14 cellular contexts compared by ENCODE assay signal in the genomic region with DNA sequence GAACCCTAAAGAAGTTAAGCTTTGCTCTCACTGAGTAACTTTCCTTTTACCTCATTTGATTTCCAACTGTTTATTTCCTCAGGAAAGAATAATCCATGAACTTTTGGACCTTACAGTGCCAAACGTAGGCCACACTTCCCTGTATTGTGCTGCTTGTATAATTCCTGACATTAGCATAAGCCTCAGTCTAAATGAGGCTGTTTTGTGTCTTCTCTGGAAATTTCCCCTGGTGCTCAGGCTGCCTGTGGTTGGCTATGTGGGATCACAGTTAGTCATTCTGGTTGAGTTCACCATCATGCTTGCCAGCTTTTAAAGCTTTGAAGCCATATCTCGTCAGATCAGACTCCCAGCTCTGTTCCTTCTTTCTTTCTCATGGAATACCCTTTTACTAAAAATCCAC.
DNase-seq lines count a peak whose midpoint lies in the region; ATAC-seq and TF ChIP-seq lines count a peak whose summit lies in the region.
"Had no signal": no experiment of that assay in that cellular context is flagged by ENCODE, and none has a peak within 500 bp of the region (broad histone marks: within the 10 kb centered on the region; RNA-seq: fewer than 3 reads in every experiment).

No MANE protein-coding gene starts in this region.

- CTCF ChIA-PET in activated CD4-positive, alpha-beta memory T cell treated with anti-CD3 and anti-CD28 coated beads for 36 hours (lab: Charles Lee), result interaction anchor here (5.2 kb wide), 1 partner anchor 24 kb away, joined by 24 read pairs; no protein-coding TSS in a partner anchor
- CTCF ChIA-PET in activated CD4-positive, alpha-beta memory T cell treated with anti-CD3 and anti-CD28 coated beads, Interleukin-2, amount 10 ng/mL, durations not matched to agents 7 days and 5 days (lab: Charles Lee), result no interaction called here

- intact Hi-C loops in activated CD4-positive, alpha-beta memory T cell treated with anti-CD3 and anti-CD28 coated beads for 36 hours (cut with micrococcal nuclease), result loop anchor here (2.0 to 10.0 kb wide), 3 partner anchors 16 to 522 kb away; no protein-coding TSS in a partner anchor

- DNase-seq in activated CD4-positive, alpha-beta memory T cell treated with anti-CD3 and anti-CD28 coated beads for 36 hours, result peak; percentile 70
- no peak for DNase-seq in activated CD4-positive, alpha-beta memory T cell treated with anti-CD3 and anti-CD28 coated beads, Interleukin-2, amount 10 ng/mL, durations not matched to agents 7 days and 5 days
- DNase-seq in choroid plexus epithelial cell (ENCODE audit: low read depth) (peak; percentile 13), pulmonary artery endothelial cell (ENCODE audit: low read depth, low spot score) (peak; percentile 47), DMS 273 (lab: John Stamatoyannopoulos, UW; ENCODE audit: unreplicated experiment) (no peak)
- DNase-seq: ACHN, activated gamma-delta T cell, NCI-H187 treated with DMSO at 0.1 percent for 48 hours, T-helper 9 cell had no signal

- H3K9me3 Mint-ChIP-seq in activated CD4-positive, alpha-beta memory T cell treated with anti-CD3 and anti-CD28 coated beads for 36 hours, result no peaks in the 10 kb centered on the region
- H3K9me3 Mint-ChIP-seq in activated CD4-positive, alpha-beta memory T cell treated with anti-CD3 and anti-CD28 coated beads, Interleukin-2, amount 10 ng/mL, durations not matched to agents 7 days and 5 days, result no peaks in the 10 kb centered on the region
- H3K9me3 Mint-ChIP-seq: neural progenitor cell had no signal

- H3K4me1 Mint-ChIP-seq in activated CD4-positive, alpha-beta memory T cell treated with anti-CD3 and anti-CD28 coated beads for 36 hours (ENCODE audit: low read depth), result peaks cover 85% of the 10 kb centered on the region
- H3K4me1 Mint-ChIP-seq in activated CD4-positive, alpha-beta memory T cell treated with anti-CD3 and anti-CD28 coated beads, Interleukin-2, amount 10 ng/mL, durations not matched to agents 7 days and 5 days, result peaks cover 47% of the 10 kb centered on the region

- peak; percentile 51 for ATAC-seq in HG03442 (IDR thresholded peaks at IDR 0.05; ENCODE audit: unreplicated experiment)
- ATAC-seq in GM19395 (IDR thresholded peaks at IDR 0.05; ENCODE audit: unreplicated experiment), result no peak
- ATAC-seq in HG03095 (IDR thresholded peaks at IDR 0.05; ENCODE audit: unreplicated experiment), result no peak

- POLR2A ChIA-PET in activated CD4-positive, alpha-beta memory T cell treated with anti-CD3 and anti-CD28 coated beads for 36 hours (lab: Charles Lee), result interaction anchor here (1.0 to 1.1 kb wide), 2 partner anchors 124 to 126 kb away, joined by 3 read pairs; no protein-coding TSS in a partner anchor
- POLR2A ChIA-PET in activated CD4-positive, alpha-beta memory T cell treated with anti-CD3 and anti-CD28 coated beads, Interleukin-2, amount 10 ng/mL, durations not matched to agents 7 days and 5 days (lab: Charles Lee), result interaction anchor here (1.0 kb wide), 1 partner anchor 616 kb away, joined by 3 read pairs; the partner anchor contains the start of gene SRSF8

- H3K4me3 Mint-ChIP-seq in activated CD4-positive, alpha-beta memory T cell treated with anti-CD3 and anti-CD28 coated beads for 36 hours, result no peak overlapping the region
- no peak overlapping the region for H3K4me3 Mint-ChIP-seq in activated CD4-positive, alpha-beta memory T cell treated with anti-CD3 and anti-CD28 coated beads, Interleukin-2, amount 10 ng/mL, durations not matched to agents 7 days and 5 days
- H3K4me3 Mint-ChIP-seq: IgD-negative memory B cell, neural progenitor cell had no signal

- no peak overlapping the region for H3K4me3 ChIP-seq in choroid plexus epithelial cell (ENCODE audit: low read depth, low read length)
- H3K4me3 ChIP-seq: neural progenitor cell had no signal

- TF ChIP-seq CTCF in choroid plexus epithelial cell (conservative IDR thresholded peaks at IDR 0.05; ENCODE audit: low read depth, low read length), result no peak

- H3K27me3 Mint-ChIP-seq in activated CD4-positive, alpha-beta memory T cell treated with anti-CD3 and anti-CD28 coated beads for 36 hours, result no peaks in the 10 kb centered on the region
- no peaks in the 10 kb centered on the region for H3K27me3 Mint-ChIP-seq in activated CD4-positive, alpha-beta memory T cell treated with anti-CD3 and anti-CD28 coated beads, Interleukin-2, amount 10 ng/mL, durations not matched to agents 7 days and 5 days
- H3K27me3 Mint-ChIP-seq: IgD-negative memory B cell had no signal

- peaks cover 1% of the 10 kb centered on the region for H3K36me3 Mint-ChIP-seq in activated CD4-positive, alpha-beta memory T cell treated with anti-CD3 and anti-CD28 coated beads for 36 hours
- H3K36me3 Mint-ChIP-seq in activated CD4-positive, alpha-beta memory T cell treated with anti-CD3 and anti-CD28 coated beads, Interleukin-2, amount 10 ng/mL, durations not matched to agents 7 days and 5 days (ENCODE audit: low read depth), result no peaks in the 10 kb centered on the region
- H3K36me3 Mint-ChIP-seq: IgD-negative memory B cell, neural progenitor cell had no signal

- peak overlapping the region; percentile 64 for H3K27ac Mint-ChIP-seq in activated CD4-positive, alpha-beta memory T cell treated with anti-CD3 and anti-CD28 coated beads for 36 hours
- no peak overlapping the region for H3K27ac Mint-ChIP-seq in activated CD4-positive, alpha-beta memory T cell treated with anti-CD3 and anti-CD28 coated beads, Interleukin-2, amount 10 ng/mL, durations not matched to agents 7 days and 5 days
- H3K27ac Mint-ChIP-seq: IgD-negative memory B cell, neural progenitor cell had no signal

Comparison
In these comparisons a context has a peak if more than half of its experiments do, and no peak if none do; other contexts are left out.
1. DNase-seq: peak in activated CD4-positive, alpha-beta memory T cell treated with anti-CD3 and anti-CD28 coated beads for 36 hours (single experiment), choroid plexus epithelial cell (single experiment) and pulmonary artery endothelial cell (single experiment); none in activated CD4-positive, alpha-beta memory T cell treated with anti-CD3 and anti-CD28 coated beads, Interleukin-2, amount 10 ng/mL, durations not matched to agents 7 days and 5 days (single experiment) and DMS 273 (single experiment).